Comparison of ENCODE assay signal across 11 cellular contexts in genomic region chr17:67818110-67819002, GRCh38. TPM values are rescaled to one million over a fixed set of nuclear protein-coding genes. Genes with fewer than 3 reads are reported as not detected.
DNase-seq lines count a peak whose midpoint lies in the region; ATAC-seq, FAIRE-seq and TF ChIP-seq lines count a peak whose summit lies in the region.
"Had no signal": no experiment of that assay in that cellular context is flagged by ENCODE, and none has a peak within 500 bp of the region (broad histone marks: within the 10 kb centered on the region; RNA-seq: fewer than 3 reads in every experiment).

No MANE protein-coding gene starts in this region.

- H4K20me1 ChIP-seq in BLaER1: no peaks in the 10 kb centered on the region
- H4K20me1 ChIP-seq in PC-9 (ENCODE audit: insufficient read depth): no peaks in the 10 kb centered on the region

- H3K9me3 Mint-ChIP-seq in activated T-cell treated with anti-CD3 and anti-CD28 coated beads, Interleukin-2, amount 50 U/mL, for 24 hours: no peaks in the 10 kb centered on the region

- BruUV-seq in PC-9 (replicated peaks; lab: Mats Ljungman, UMichigan): no TSS peak

- H3K4me1 Mint-ChIP-seq in activated T-cell treated with anti-CD3 and anti-CD28 coated beads, Interleukin-2, amount 50 U/mL, for 24 hours (ENCODE audit: low read depth): no peaks in the 10 kb centered on the region

- H2AFZ ChIP-seq in PC-9: no peak overlapping the region

- no peaks in the 10 kb centered on the region for H3K79me2 ChIP-seq in PC-9 (ENCODE audit: low read depth)

- CTCF ChIA-PET in PC-9 (lab: Charles Lee): no interaction called here

- peak; percentile 44 for ATAC-seq in GM19328 (IDR thresholded peaks at IDR 0.05; ENCODE audit: unreplicated experiment)
- peak; percentile 82 for ATAC-seq in HG02938 (IDR thresholded peaks at IDR 0.05; ENCODE audit: unreplicated experiment)

- DNase-seq in PC-9 (peak in 1 of 2 experiments; percentile 44), middle frontal gyrus (ENCODE audit: extremely low spot score, low spot score) (no peak), frontal cortex (ENCODE audit: low spot score in 2 of 2) (no peak), nucleus accumbens (lab: John Stamatoyannopoulos, UW) (no peak)
- DNase-seq in activated T-cell treated with anti-CD3 and anti-CD28 coated beads, Interleukin-2, amount 50 U/mL, for 24 hours: no peak
- DNase-seq: AML-193, dorsolateral prefrontal cortex, upper lobe of left lung had no signal

- H3K27ac ChIP-seq in BLaER1 (peak overlapping the region; percentile 42), PC-9 (no peak overlapping the region)
- H3K27ac ChIP-seq: dorsolateral prefrontal cortex, upper lobe of left lung had no signal

- no peak for TF ChIP-seq CTCF in PC-9 (conservative IDR thresholded peaks at IDR 0.05)

- H3K27ac Mint-ChIP-seq in activated T-cell treated with anti-CD3 and anti-CD28 coated beads, Interleukin-2, amount 50 U/mL, for 24 hours: no peak overlapping the region

- no peaks in the 10 kb centered on the region for H3K9me3 ChIP-seq in BLaER1
- no peaks in the 10 kb centered on the region for H3K9me3 ChIP-seq in PC-9 (ENCODE audit: insufficient read depth, low read depth)
- H3K9me3 ChIP-seq: upper lobe of left lung had no signal

- 0 out of 2 replicates have a peak, but pooled peaks cover 5% of the 10 kb centered on the region for H3F3A ChIP-seq in PC-9 (ENCODE audit: insufficient read depth, low read depth)

- H3K27me3 ChIP-seq in BLaER1: no peaks in the 10 kb centered on the region
- no peaks in the 10 kb centered on the region for H3K27me3 ChIP-seq in PC-9 (ENCODE audit: insufficient read depth, low read depth)
- H3K27me3 ChIP-seq: dorsolateral prefrontal cortex, upper lobe of left lung had no signal

- no peak overlapping the region; the same call in 1 of the 2 replicates for H3K9ac ChIP-seq in BLaER1

- H3K9me2 ChIP-seq in PC-9 (ENCODE audit: insufficient read depth): no peaks in the 10 kb centered on the region

- H3K4me3 Mint-ChIP-seq in activated T-cell treated with anti-CD3 and anti-CD28 coated beads, Interleukin-2, amount 50 U/mL, for 24 hours: no peak overlapping the region

- no peak for FAIRE-seq in frontal cortex (lab: Jason Lieb, UNC)

- H3K36me3 ChIP-seq in BLaER1 (no peaks in the 10 kb centered on the region), PC-9 (ENCODE audit: low read depth) (no peaks in the 10 kb centered on the region)
- H3K36me3 ChIP-seq: upper lobe of left lung had no signal

- peaks cover 14% of the 10 kb centered on the region for H3K27me3 Mint-ChIP-seq in activated T-cell treated with anti-CD3 and anti-CD28 coated beads, Interleukin-2, amount 50 U/mL, for 24 hours

- H3K36me3 Mint-ChIP-seq in activated T-cell treated with anti-CD3 and anti-CD28 coated beads, Interleukin-2, amount 50 U/mL, for 24 hours (ENCODE audit: low read depth): no peaks in the 10 kb centered on the region

- intact Hi-C loops in PC-9 (cut with micrococcal nuclease; ENCODE audit: unreplicated experiment): no loop called here

- H3K4me2 ChIP-seq in BLaER1: peak overlapping the region; percentile 62
- peak overlapping the region; percentile 20; the same call in 1 of the 2 replicates for H3K4me2 ChIP-seq in PC-9

- peaks cover 66% of the 10 kb centered on the region for H3K4me1 ChIP-seq in BLaER1
- 0 out of 2 replicates have a peak, but pooled peaks cover 2% of the 10 kb centered on the region for H3K4me1 ChIP-seq in PC-9 (replicated peaks; ENCODE audit: insufficient read depth)
- H3K4me1 ChIP-seq: upper lobe of left lung had no signal

- POLR2A ChIA-PET in PC-9 (lab: Charles Lee; ENCODE audit: unreplicated experiment): interaction anchor here (0.6 kb wide), 1 partner anchor 37 kb away, joined by 9 read pairs; no protein-coding TSS in a partner anchor

- H3K4me3 ChIP-seq in BLaER1 (no peak overlapping the region), PC-9 (no peak overlapping the region)
- H3K4me3 ChIP-seq: dorsolateral prefrontal cortex, upper lobe of left lung had no signal

RNA-seq across cellular contexts. Expression of gene BPTF, which starts 6.9 kb away (rescaled TPM):
- total RNA-seq in PC-9 (2021) (68.2 and 95.6 TPM in 2 replicates), frontal cortex (128 TPM)
